12 cellular contexts compared by ENCODE assay signal in the genomic region with DNA sequence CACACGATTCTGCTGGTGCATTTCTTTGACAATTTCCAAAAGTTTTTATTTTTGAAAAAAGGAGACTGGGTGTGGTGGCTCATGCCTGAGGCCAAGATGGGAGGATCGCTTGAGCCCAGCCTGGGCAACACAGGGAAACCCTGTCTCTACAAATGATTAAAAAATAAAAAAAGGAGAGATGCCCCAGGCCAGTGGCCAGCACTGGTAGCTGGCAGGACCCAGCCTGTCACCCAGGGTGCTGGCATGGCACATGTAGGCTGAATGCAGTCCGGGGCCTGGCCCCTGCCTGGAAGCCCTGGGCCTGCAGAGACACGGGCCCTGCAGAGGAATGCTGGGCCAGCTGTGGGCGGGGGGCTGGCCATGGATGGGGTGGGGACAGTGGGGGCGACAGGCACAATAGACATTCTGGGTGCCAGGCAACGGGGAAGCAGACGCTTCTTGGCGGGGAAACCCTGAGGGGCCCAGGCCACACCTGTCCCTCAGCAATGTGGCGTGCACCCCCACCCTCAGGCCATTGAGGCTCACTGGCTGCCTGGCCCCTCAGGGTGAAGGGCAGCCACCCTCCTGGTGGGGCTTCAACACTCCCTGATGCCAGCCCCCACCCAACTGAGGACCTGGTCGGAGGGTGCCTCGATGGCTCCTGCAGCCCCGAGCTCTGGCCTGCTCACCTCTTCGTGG. TPM values are rescaled to one million over a fixed set of nuclear protein-coding genes. Genes with fewer than 3 reads are reported as not detected.
DNase-seq lines count a peak whose midpoint lies in the region; TF ChIP-seq lines count a peak whose summit lies in the region.
"Had no signal": no experiment of that assay in that cellular context is flagged by ENCODE, and none has a peak within 500 bp of the region (broad histone marks: within the 10 kb centered on the region; RNA-seq: fewer than 3 reads in every experiment).

No MANE protein-coding gene starts in this region.

- TF ChIP-seq EP300 in esophagus muscularis mucosa (IDR thresholded peaks at IDR 0.05) = no peak

- H3K27ac Mint-ChIP-seq in activated T-cell treated with anti-CD3 and anti-CD28 coated beads, Interleukin-2, amount 50 U/mL, for 24 hours = no peak overlapping the region
- peak overlapping the region; percentile 88 for H3K27ac Mint-ChIP-seq in neural progenitor cell
- H3K27ac Mint-ChIP-seq: stimulated activated effector memory CD8-positive, alpha-beta T cell treated with anti-CD3 and anti-CD28 coated beads, Interleukin-12 subunit alpha, Interleukin-12 subunit beta, amount 100 ng/mL, for 72 hours; T-cell had no signal

- H3K9me3 Mint-ChIP-seq in activated T-cell treated with anti-CD3 and anti-CD28 coated beads, Interleukin-2, amount 50 U/mL, for 24 hours = no peaks in the 10 kb centered on the region
- no peaks in the 10 kb centered on the region for H3K9me3 Mint-ChIP-seq in neural progenitor cell
- H3K9me3 Mint-ChIP-seq: stimulated activated effector memory CD8-positive, alpha-beta T cell treated with anti-CD3 and anti-CD28 coated beads, Interleukin-12 subunit alpha, Interleukin-12 subunit beta, amount 100 ng/mL, for 72 hours; T-cell had no signal

- H4K20me1 ChIP-seq in neural progenitor cell (ENCODE audit: low read depth) = no peaks in the 10 kb centered on the region

- H3K27me3 Mint-ChIP-seq in activated T-cell treated with anti-CD3 and anti-CD28 coated beads, Interleukin-2, amount 50 U/mL, for 24 hours = peaks cover 2% of the 10 kb centered on the region
- peaks cover 8% of the 10 kb centered on the region for H3K27me3 Mint-ChIP-seq in neural progenitor cell (ENCODE audit: insufficient read depth, low read depth)

- H2AFZ ChIP-seq in neural progenitor cell (replicated peaks) = no peak overlapping the region

- H3K4me1 ChIP-seq in esophagus muscularis mucosa (peaks cover 67 to 100% (median 99%) of the 10 kb centered on the region in 4 donors), neural progenitor cell (peaks cover 45% of the 10 kb centered on the region), urinary bladder (ENCODE audit: insufficient read depth) (no peaks in the 10 kb centered on the region)

- peak overlapping the region; percentile 92 for H3K4me2 ChIP-seq in neural progenitor cell

- no peaks in the 10 kb centered on the region for H3K79me2 ChIP-seq in neural progenitor cell (ENCODE audit: low read depth)

- H3K4me3 ChIP-seq in esophagus muscularis mucosa (no peak overlapping the region), neural progenitor cell (no peak overlapping the region), urinary bladder (ENCODE audit: low read depth, low read length) (no peak overlapping the region)

- no peaks in the 10 kb centered on the region for H3K9me3 ChIP-seq in esophagus muscularis mucosa
- no peaks in the 10 kb centered on the region for H3K9me3 ChIP-seq in neural progenitor cell (ENCODE audit: low read depth)

- TF ChIP-seq CTCF in esophagus muscularis mucosa (IDR thresholded peaks at IDR 0.05) = no peak
- no peak for TF ChIP-seq CTCF in neural progenitor cell (IDR thresholded peaks at IDR 0.05)

- WGBS in esophagus muscularis mucosa = 22% methylated on average over 5 of the region's 14 CpGs
- WGBS in urinary bladder = 49% methylated on average over 14 of the region's 14 CpGs

- peaks cover 7% of the 10 kb centered on the region for H3F3A ChIP-seq in neural progenitor cell (ENCODE audit: low read depth)

- H3K9ac ChIP-seq in neural progenitor cell = no peak overlapping the region

- H3K4me1 Mint-ChIP-seq in activated T-cell treated with anti-CD3 and anti-CD28 coated beads, Interleukin-2, amount 50 U/mL, for 24 hours (ENCODE audit: low read depth) = no peaks in the 10 kb centered on the region
- peaks cover 36% of the 10 kb centered on the region for H3K4me1 Mint-ChIP-seq in neural progenitor cell
- H3K4me1 Mint-ChIP-seq: stimulated activated effector memory CD8-positive, alpha-beta T cell treated with anti-CD3 and anti-CD28 coated beads, Interleukin-12 subunit alpha, Interleukin-12 subunit beta, amount 100 ng/mL, for 72 hours; T-cell had no signal

- DNase-seq in activated T-cell treated with anti-CD3 and anti-CD28 coated beads, Interleukin-2, amount 50 U/mL, for 24 hours = peak; percentile 38
- DNase-seq in activated T-cell treated with anti-CD3 and anti-CD28 coated beads for 4 hours (no peak), esophagus muscularis mucosa (ENCODE audit: extremely low spot score) (no peak), neural progenitor cell (ENCODE audit: low spot score) (no peak), GM19240 (ENCODE audit: insufficient read length, low spot score) (no peak), NCI-H1105 (lab: John Stamatoyannopoulos, UW) (no peak), GOT3 (lab: John Stamatoyannopoulos, UW) (no peak)
- DNase-seq: activated CD8-positive, alpha-beta memory T cell treated with anti-CD3 and anti-CD28 coated beads for 24 hours; NCI-H526 treated with DMSO at 0.1 percent for 48 hours; T-cell had no signal

- intact Hi-C loops in esophagus muscularis mucosa (cut with DNase I) = no loop called here

- H3K27me3 ChIP-seq in esophagus muscularis mucosa = no peaks in the 10 kb centered on the region
- no peaks in the 10 kb centered on the region for H3K27me3 ChIP-seq in neural progenitor cell

- H3K36me3 Mint-ChIP-seq in activated T-cell treated with anti-CD3 and anti-CD28 coated beads, Interleukin-2, amount 50 U/mL, for 24 hours (ENCODE audit: low read depth) = peaks cover 3% of the 10 kb centered on the region
- peaks cover 2% of the 10 kb centered on the region for H3K36me3 Mint-ChIP-seq in neural progenitor cell
- H3K36me3 Mint-ChIP-seq: T-cell had no signal

- no peak overlapping the region for H3K4me3 Mint-ChIP-seq in activated T-cell treated with anti-CD3 and anti-CD28 coated beads, Interleukin-2, amount 50 U/mL, for 24 hours
- no peak overlapping the region for H3K4me3 Mint-ChIP-seq in neural progenitor cell
- H3K4me3 Mint-ChIP-seq: stimulated activated effector memory CD8-positive, alpha-beta T cell treated with anti-CD3 and anti-CD28 coated beads, Interleukin-12 subunit alpha, Interleukin-12 subunit beta, amount 100 ng/mL, for 72 hours; T-cell had no signal

- TF ChIP-seq POLR2A in esophagus muscularis mucosa (IDR thresholded peaks at IDR 0.05; ENCODE audit: low read depth) = no peak

- H3K36me3 ChIP-seq in esophagus muscularis mucosa (peaks cover 0 to 7% (median 0%) of the 10 kb centered on the region in 4 donors), neural progenitor cell (no peaks in the 10 kb centered on the region), urinary bladder (ENCODE audit: insufficient read depth) (no peaks in the 10 kb centered on the region)

- H3K27ac ChIP-seq in esophagus muscularis mucosa (replicated peaks in 1 of 4) = peak overlapping the region; percentile 93 to 97 (median 94)
- no peak overlapping the region for H3K27ac ChIP-seq in neural progenitor cell
- peak overlapping the region; percentile 40 for H3K27ac ChIP-seq in urinary bladder (ENCODE audit: low read depth)

RNA-seq across cellular contexts. Expression of a gene that starts 12.0 kb away (rescaled TPM):
- total RNA-seq in esophagus muscularis mucosa (10 to 100 TPM; 28.7 to 50.0 (median 35.2) TPM), neural progenitor cell (ENCODE audit: low replicate concordance) (1.2 and 5.6 TPM in 2 replicates), urinary bladder (5.7 TPM)
- 35.0 TPM for polyA plus RNA-seq in urinary bladder

RNA-seq across cellular contexts. Expression of a gene that starts 18.3 kb away (rescaled TPM):
- total RNA-seq in esophagus muscularis mucosa (1,000 to 10,000 TPM in 3 of 4 donors, 100 to 1,000 TPM in 1; 917 to 1,843 (median 1,284) TPM), neural progenitor cell (ENCODE audit: low replicate concordance) (54.2 and 173 TPM in 2 replicates), urinary bladder (121 TPM)
- 1,521 TPM for polyA plus RNA-seq in urinary bladder

RNA-seq across cellular contexts. Expression of a gene that starts 21.5 kb away (rescaled TPM):
- total RNA-seq in esophagus muscularis mucosa = 10 to 100 TPM; 27.4 to 34.7 (median 28.3) TPM
- total RNA-seq in neural progenitor cell (ENCODE audit: low replicate concordance) = 19.4 and 59.9 TPM in 2 replicates
- total RNA-seq in urinary bladder = 29.8 TPM
- polyA plus RNA-seq in urinary bladder = 18.1 TPM

RNA-seq across cellular contexts. Expression of a gene that starts 21.8 kb away (rescaled TPM):
- total RNA-seq in esophagus muscularis mucosa (10 to 100 TPM; 26.8 to 46.1 (median 37.6) TPM), neural progenitor cell (ENCODE audit: low replicate concordance) (38.6 and 72.3 TPM in 2 replicates), urinary bladder (37.0 TPM)
- polyA plus RNA-seq in urinary bladder = 52.4 TPM
